22 cellular contexts compared by ENCODE assay signal in the genomic region with DNA sequence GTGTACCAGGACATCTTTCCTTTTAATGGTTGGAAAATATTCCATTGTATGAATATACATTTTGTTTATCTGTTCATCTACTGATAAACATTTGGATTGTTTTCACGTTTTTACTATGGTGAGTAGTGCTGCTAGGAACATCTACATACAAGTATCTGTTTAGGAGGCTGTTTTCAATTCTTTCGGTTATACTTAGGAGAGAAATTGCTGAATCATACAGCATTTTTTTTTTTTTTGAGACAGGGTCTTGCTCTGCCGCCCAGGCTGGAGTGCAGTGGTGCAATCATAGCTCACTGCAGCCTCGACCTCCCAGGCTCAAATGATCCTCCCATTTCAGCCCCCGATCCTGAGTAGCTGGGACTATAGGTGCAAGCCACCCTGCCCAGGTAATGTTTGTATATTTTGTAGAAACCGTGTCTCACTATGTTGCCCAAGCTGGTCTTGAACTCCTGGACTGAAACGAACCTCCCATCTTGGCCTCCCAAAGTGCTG.
"Had no signal": no experiment of that assay in that cellular context is flagged by ENCODE, and none has a peak within 500 bp of the region (broad histone marks: within the 10 kb centered on the region; RNA-seq: fewer than 3 reads in every experiment).

No MANE protein-coding gene starts in this region.

- H3K9ac ChIP-seq: parathyroid adenoma had no signal

- H3K9me3 ChIP-seq: esophagus muscularis mucosa, gastrocnemius medialis, lower lobe of right lung, right lobe of liver, tibial nerve had no signal

- H3K27me3 ChIP-seq: right lobe of liver had no signal

- H3K4me3 ChIP-seq: coronary artery, esophagus muscularis mucosa, gastrocnemius medialis, lower lobe of right lung, right lobe of liver, skin epidermis, tibial nerve had no signal

- ATAC-seq: gastrocnemius medialis; left lobe of liver; lower lobe of right lung; natural killer cell treated with Interleukin-12 subunit alpha and Interleukin-12 subunit beta and Interleukin-15 and Interleukin-18, amount 100 ng/mL, for 72 hours; right lobe of liver; T-helper 17 cell had no signal

- DNase-seq: activated CD4-positive, alpha-beta memory T cell treated with anti-CD3 and anti-CD28 coated beads for 36 hours; activated CD4-positive, alpha-beta T cell treated with anti-CD3 and anti-CD28 coated beads for 48 hours; activated naive CD4-positive, alpha-beta T cell treated with anti-CD3 and anti-CD28 coated beads for 36 hours; activated naive CD8-positive, alpha-beta T cell treated with anti-CD3 and anti-CD28 coated beads, Interleukin-2, amount 10 ng/mL, durations not matched to agents 7 days and 5 days; activated T-cell treated with anti-CD3 and anti-CD28 coated beads, Interleukin-2, amount 50 U/mL, for 48 hours; amniotic stem cell; cerebellar nuclear complex; gastrocnemius medialis; hypothalamus; lower lobe of right lung; midbrain; right lobe of liver; stimulated activated CD4-positive, alpha-beta T cell treated with anti-CD3 and anti-CD28 coated beads, Interleukin-1b, Interleukin-23, amount 100 ng/mL, for 48 hours; T-helper 17 cell had no signal

- H3K27ac ChIP-seq: coronary artery, esophagus muscularis mucosa, gastrocnemius medialis, lower lobe of right lung, parathyroid adenoma, right lobe of liver, skin epidermis, tibial nerve had no signal

- H3K79me2 ChIP-seq: parathyroid adenoma had no signal

- H3K4me1 ChIP-seq: lower lobe of right lung had no signal

- H2AFZ ChIP-seq: parathyroid adenoma had no signal

- H3K4me3 Mint-ChIP-seq: activated CD4-positive, alpha-beta memory T cell treated with anti-CD3 and anti-CD28 coated beads for 36 hours; activated naive CD4-positive, alpha-beta T cell treated with anti-CD3 and anti-CD28 coated beads for 36 hours; activated naive CD8-positive, alpha-beta T cell treated with anti-CD3 and anti-CD28 coated beads, Interleukin-2, amount 10 ng/mL, durations not matched to agents 7 days and 5 days; natural killer cell treated with Interleukin-12 subunit alpha and Interleukin-12 subunit beta and Interleukin-15 and Interleukin-18, amount 100 ng/mL, for 72 hours; stimulated activated naive CD8-positive, alpha-beta T cell treated with anti-CD3 and anti-CD28 coated beads, Interleukin-15, Interleukin-2, amounts not matched to agents 100 ng/mL and 50 ng/mL, for 24 hours had no signal

- H3K27ac Mint-ChIP-seq: activated CD4-positive, alpha-beta memory T cell treated with anti-CD3 and anti-CD28 coated beads for 36 hours; activated naive CD4-positive, alpha-beta T cell treated with anti-CD3 and anti-CD28 coated beads for 36 hours; activated naive CD8-positive, alpha-beta T cell treated with anti-CD3 and anti-CD28 coated beads, Interleukin-2, amount 10 ng/mL, durations not matched to agents 7 days and 5 days; natural killer cell treated with Interleukin-12 subunit alpha and Interleukin-12 subunit beta and Interleukin-15 and Interleukin-18, amount 100 ng/mL, for 72 hours; stimulated activated naive CD8-positive, alpha-beta T cell treated with anti-CD3 and anti-CD28 coated beads, Interleukin-15, Interleukin-2, amounts not matched to agents 100 ng/mL and 50 ng/mL, for 24 hours; T-helper 17 cell had no signal

- H3K36me3 ChIP-seq: esophagus muscularis mucosa, gastrocnemius medialis, lower lobe of right lung, right lobe of liver, tibial nerve had no signal

- H3K36me3 Mint-ChIP-seq: activated CD4-positive, alpha-beta memory T cell treated with anti-CD3 and anti-CD28 coated beads for 36 hours; activated naive CD8-positive, alpha-beta T cell treated with anti-CD3 and anti-CD28 coated beads, Interleukin-2, amount 10 ng/mL, durations not matched to agents 7 days and 5 days; natural killer cell treated with Interleukin-12 subunit alpha and Interleukin-12 subunit beta and Interleukin-15 and Interleukin-18, amount 100 ng/mL, for 72 hours had no signal

- H3K9me3 Mint-ChIP-seq: activated CD4-positive, alpha-beta memory T cell treated with anti-CD3 and anti-CD28 coated beads for 36 hours; activated naive CD4-positive, alpha-beta T cell treated with anti-CD3 and anti-CD28 coated beads for 36 hours; activated naive CD8-positive, alpha-beta T cell treated with anti-CD3 and anti-CD28 coated beads, Interleukin-2, amount 10 ng/mL, durations not matched to agents 7 days and 5 days; natural killer cell treated with Interleukin-12 subunit alpha and Interleukin-12 subunit beta and Interleukin-15 and Interleukin-18, amount 100 ng/mL, for 72 hours; stimulated activated naive CD8-positive, alpha-beta T cell treated with anti-CD3 and anti-CD28 coated beads, Interleukin-15, Interleukin-2, amounts not matched to agents 100 ng/mL and 50 ng/mL, for 24 hours had no signal
